In the genomic region with DNA sequence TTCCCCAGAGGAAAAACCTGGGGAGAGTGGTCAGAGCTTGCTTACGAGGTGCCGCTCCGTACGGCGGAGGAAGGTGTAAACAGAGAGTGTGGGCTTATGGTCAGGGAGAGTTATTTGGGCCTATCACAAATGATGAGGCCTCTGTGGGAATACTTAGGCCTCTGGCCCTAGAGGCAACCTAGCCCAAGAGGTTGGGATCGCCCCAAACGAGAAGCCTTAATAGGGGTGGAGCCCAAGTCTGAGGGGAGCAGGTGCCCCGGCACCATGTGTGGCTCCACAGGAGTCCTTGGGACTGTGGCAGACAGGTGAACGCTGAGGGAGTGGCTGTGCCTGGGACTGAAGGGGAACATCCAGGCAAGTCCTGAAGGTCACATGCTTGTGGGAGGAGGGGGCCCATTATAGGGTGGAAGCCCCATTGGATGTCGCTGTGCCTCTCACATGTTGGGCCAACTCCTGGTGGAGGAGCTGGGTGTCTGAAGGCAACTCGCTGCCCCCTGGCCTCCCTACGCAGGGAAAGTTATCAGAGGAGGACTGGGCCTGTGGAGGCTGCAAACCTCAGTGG, we compare ENCODE assay signal across 16 cellular contexts.
DNase-seq lines count a peak whose midpoint lies in the region; ATAC-seq and TF ChIP-seq lines count a peak whose summit lies in the region.
"Had no signal": no experiment of that assay in that cellular context is flagged by ENCODE, and none has a peak within 500 bp of the region (broad histone marks: within the 10 kb centered on the region; RNA-seq: fewer than 3 reads in every experiment).

No MANE protein-coding gene starts in this region.

- ATAC-seq in Right ventricle myocardium superior (ENCODE audit: poor library complexity), result no peak
- no peak for ATAC-seq in stimulated activated effector memory CD8-positive, alpha-beta T cell treated with anti-CD3 and anti-CD28 coated beads, Interleukin-12 subunit alpha, Interleukin-12 subunit beta, amount 100 ng/mL, for 72 hours
- ATAC-seq: A549 had no signal

- no peak for TF ChIP-seq EP300 in sigmoid colon (IDR thresholded peaks at IDR 0.05)

- no peak for TF ChIP-seq POLR2A in sigmoid colon (IDR thresholded peaks at IDR 0.05)

- H3K36me3 ChIP-seq in left ventricle myocardium inferior (no peaks in the 10 kb centered on the region), sigmoid colon (no peaks in the 10 kb centered on the region)

- WGBS in sigmoid colon, 2 donors, result 82 to 83% methylated on average over 12 of the region's 12 CpGs

- intact Hi-C loops in left ventricle myocardium inferior (cut with micrococcal nuclease), result no loop called here
- intact Hi-C loops in Right ventricle myocardium superior (cut with DNase I), result no loop called here
- intact Hi-C loops in sigmoid colon (cut with DNase I), result no loop called here

- H3K4me1 ChIP-seq in left ventricle myocardium inferior, result peaks cover 37% of the 10 kb centered on the region
- H3K4me1 ChIP-seq in sigmoid colon, result no peaks in the 10 kb centered on the region
- H3K4me1 ChIP-seq: A549, Caco-2 had no signal

- no peaks in the 10 kb centered on the region for H3K9me3 Mint-ChIP-seq in stimulated activated effector memory CD8-positive, alpha-beta T cell treated with anti-CD3 and anti-CD28 coated beads, Interleukin-12 subunit alpha, Interleukin-12 subunit beta, amount 100 ng/mL, for 72 hours
- H3K9me3 Mint-ChIP-seq: CD4-positive, alpha-beta T cell; H9 had no signal

- peak overlapping the region; percentile 27 for H3K27ac Mint-ChIP-seq in stimulated activated effector memory CD8-positive, alpha-beta T cell treated with anti-CD3 and anti-CD28 coated beads, Interleukin-12 subunit alpha, Interleukin-12 subunit beta, amount 100 ng/mL, for 72 hours
- H3K27ac Mint-ChIP-seq: CD4-positive, alpha-beta T cell had no signal

- no peak for DNase-seq in left ventricle myocardium inferior
- no peak for DNase-seq in Right ventricle myocardium superior
- DNase-seq in islet precursor cell, result peak; percentile 41
- DNase-seq in stimulated activated effector memory CD8-positive, alpha-beta T cell treated with anti-CD3 and anti-CD28 coated beads, Interleukin-12 subunit alpha, Interleukin-12 subunit beta, amount 100 ng/mL, for 72 hours (ENCODE audit: low spot score in 2 of 2), result no peak
- no peak for DNase-seq in H4 (ENCODE audit: low spot score)
- DNase-seq in putamen (ENCODE audit: low spot score), result no peak
- no peak for DNase-seq in sigmoid colon
- DNase-seq: AML-193; Caco-2; CD4-positive, alpha-beta T cell; GOT3; H9 had no signal

- no peak overlapping the region for H3K4me3 Mint-ChIP-seq in stimulated activated effector memory CD8-positive, alpha-beta T cell treated with anti-CD3 and anti-CD28 coated beads, Interleukin-12 subunit alpha, Interleukin-12 subunit beta, amount 100 ng/mL, for 72 hours
- H3K4me3 Mint-ChIP-seq: CD4-positive, alpha-beta T cell; H9 had no signal

- no peaks in the 10 kb centered on the region for H3K36me3 Mint-ChIP-seq in stimulated activated effector memory CD8-positive, alpha-beta T cell treated with anti-CD3 and anti-CD28 coated beads, Interleukin-12 subunit alpha, Interleukin-12 subunit beta, amount 100 ng/mL, for 72 hours

- no peaks in the 10 kb centered on the region for H3K27me3 ChIP-seq in left ventricle myocardium inferior (ENCODE audit: low read depth)
- no peaks in the 10 kb centered on the region for H3K27me3 ChIP-seq in sigmoid colon

- H3K4me1 Mint-ChIP-seq in stimulated activated effector memory CD8-positive, alpha-beta T cell treated with anti-CD3 and anti-CD28 coated beads, Interleukin-12 subunit alpha, Interleukin-12 subunit beta, amount 100 ng/mL, for 72 hours, result no peaks in the 10 kb centered on the region
- H3K4me1 Mint-ChIP-seq: H9 had no signal

- no peaks in the 10 kb centered on the region for H3K9me3 ChIP-seq in left ventricle myocardium inferior (replicated peaks)
- H3K9me3 ChIP-seq in sigmoid colon, result no peaks in the 10 kb centered on the region
- H3K9me3 ChIP-seq: A549, Caco-2 had no signal

- H3K27ac ChIP-seq in left ventricle myocardium inferior (replicated peaks) (peak overlapping the region; percentile 90), sigmoid colon (no peak overlapping the region)
- H3K27ac ChIP-seq: 22Rv1, A549, C4-2B, HL-60 had no signal

- no peak for TF ChIP-seq CTCF in left ventricle myocardium inferior (IDR thresholded peaks at IDR 0.05; ENCODE audit: borderline replicate concordance)
- no peak for TF ChIP-seq CTCF in sigmoid colon (IDR thresholded peaks at IDR 0.05)

- H3K4me3 ChIP-seq in left ventricle myocardium inferior (no peak overlapping the region), sigmoid colon (no peak overlapping the region)
- H3K4me3 ChIP-seq: A549 had no signal
